Comparison of ENCODE assay signal across 1 cellular context in the genomic region with DNA sequence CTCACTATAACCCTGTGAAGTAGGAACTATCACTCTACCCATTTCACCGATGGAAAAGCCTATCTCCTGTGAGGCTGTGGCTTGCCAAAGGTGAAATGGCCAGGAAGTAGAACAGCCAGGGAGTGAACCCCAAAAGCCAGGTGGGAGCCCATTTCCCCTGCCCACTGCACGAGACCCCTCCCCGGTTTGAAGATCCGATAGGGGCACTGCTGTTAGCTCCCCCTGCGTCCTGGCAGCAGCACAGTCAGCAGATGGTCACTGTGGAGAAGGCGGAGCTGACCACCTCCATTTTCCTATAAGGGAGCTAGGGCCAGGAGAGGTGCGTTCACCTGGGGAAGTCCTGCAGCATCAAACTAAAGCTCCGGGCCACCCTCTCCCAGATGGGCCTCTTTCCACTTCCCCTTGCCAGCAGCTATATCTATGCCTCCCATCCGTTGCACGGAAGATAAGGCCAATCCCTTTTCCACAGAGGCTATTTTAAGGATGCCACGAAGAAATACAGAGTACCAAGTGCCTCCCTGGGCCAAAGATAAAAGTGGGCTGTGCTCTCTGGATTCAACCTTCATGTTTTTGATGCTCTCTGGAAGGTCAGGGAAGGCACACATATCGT.
TF ChIP-seq lines count a peak whose summit lies in the region.

No MANE protein-coding gene starts in this region.

TF ChIP-seq in K562, 482 proteins besides CTCF, POLR2A, EP300 and RAD21 (continued from another document):
- no peak for TF ChIP-seq STAT6 (CRISPR knock-in tag; IDR thresholded peaks at IDR 0.05)
